In the genomic region with DNA sequence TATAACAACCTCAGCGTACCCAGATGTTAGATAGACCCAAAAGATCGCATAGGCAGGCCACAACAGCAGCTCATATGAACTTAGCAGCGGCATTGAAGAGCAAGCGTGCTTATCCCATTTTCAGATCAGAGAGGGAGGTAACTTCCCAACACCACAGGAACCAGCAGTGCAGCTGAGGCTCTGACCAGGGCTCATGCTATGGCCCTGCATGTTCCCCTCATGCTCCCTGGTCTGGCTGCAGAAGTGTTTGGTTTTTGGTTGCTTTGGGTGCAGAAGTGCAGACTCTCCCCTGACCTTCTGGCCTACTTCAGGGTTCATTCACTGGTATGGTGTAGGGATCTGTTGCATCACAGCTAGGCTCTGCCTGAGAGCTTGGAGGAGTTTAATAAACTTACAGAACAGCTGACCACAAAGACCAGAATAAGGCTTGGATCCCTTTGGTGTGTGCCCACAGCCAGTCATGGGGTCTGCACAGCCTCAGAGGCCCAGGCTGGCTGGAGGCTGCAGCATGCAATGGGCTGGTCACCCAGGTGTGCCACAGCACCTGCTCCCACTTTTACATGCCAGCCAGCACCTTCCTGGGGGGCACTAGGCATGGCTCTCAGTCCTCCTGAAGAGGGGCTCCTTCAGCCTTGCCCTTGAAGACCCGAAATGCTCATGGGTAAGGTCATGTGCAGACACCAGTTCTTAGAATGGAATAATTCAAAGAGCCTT, we compare ENCODE assay signal across 15 cellular contexts.
"Had no signal": no experiment of that assay in that cellular context is flagged by ENCODE, and none has a peak within 500 bp of the region (broad histone marks: within the 10 kb centered on the region; RNA-seq: fewer than 3 reads in every experiment).

No MANE protein-coding gene starts in this region.

- H3K36me3 Mint-ChIP-seq: natural killer cell treated with Interleukin-12 subunit alpha and Interleukin-12 subunit beta and Interleukin-15 and Interleukin-18, amount 100 ng/mL, for 72 hours had no signal

- H3K9me3 ChIP-seq: adrenal gland, left ventricle myocardium inferior, prostate gland, testis had no signal

- DNase-seq: activated CD4-positive, alpha-beta T cell treated with anti-CD3 and anti-CD28 coated beads, Interleukin-2, amount 50 U/mL, for 1 hour; activated naive CD4-positive, alpha-beta T cell treated with anti-CD3 and anti-CD28 coated beads, Interleukin-2, amount 50 U/mL, for 16 hours; hippocampal formation; kidney; left ventricle myocardium inferior; mesendoderm; occipital lobe; stimulated activated naive CD8-positive, alpha-beta T cell treated with anti-CD3 and anti-CD28 coated beads, Interleukin-15, amount 100 ng/mL, for 72 hours; testis had no signal

- H3K4me1 ChIP-seq: adrenal gland, prostate gland, testis had no signal

- H3K27me3 ChIP-seq: adrenal gland, testis had no signal

- H3K27ac Mint-ChIP-seq: activated T-helper 17 cell treated with anti-CD3 and anti-CD28 coated beads, Interleukin-2, amount 50 U/mL, for 72 hours; natural killer cell treated with Interleukin-12 subunit alpha and Interleukin-12 subunit beta and Interleukin-15 and Interleukin-18, amount 100 ng/mL, for 72 hours; stimulated activated naive CD8-positive, alpha-beta T cell treated with anti-CD3 and anti-CD28 coated beads, Interleukin-15, amount 100 ng/mL, for 72 hours had no signal

- H3K4me3 ChIP-seq: adrenal gland, cardiac muscle cell, left ventricle myocardium inferior, prostate gland, testis had no signal

- H3K27ac ChIP-seq: adrenal gland, cardiac muscle cell, left ventricle myocardium inferior, prostate gland, testis had no signal

- FAIRE-seq: kidney had no signal

- H3K9me3 Mint-ChIP-seq: activated T-helper 17 cell treated with anti-CD3 and anti-CD28 coated beads, Interleukin-2, amount 50 U/mL, for 72 hours; natural killer cell treated with Interleukin-12 subunit alpha and Interleukin-12 subunit beta and Interleukin-15 and Interleukin-18, amount 100 ng/mL, for 72 hours; stimulated activated naive CD8-positive, alpha-beta T cell treated with anti-CD3 and anti-CD28 coated beads, Interleukin-15, amount 100 ng/mL, for 72 hours had no signal

- H3K4me1 Mint-ChIP-seq: activated T-helper 17 cell treated with anti-CD3 and anti-CD28 coated beads, Interleukin-2, amount 50 U/mL, for 72 hours; stimulated activated naive CD8-positive, alpha-beta T cell treated with anti-CD3 and anti-CD28 coated beads, Interleukin-15, amount 100 ng/mL, for 72 hours had no signal

- ATAC-seq: activated CD4-positive, CD25-positive, alpha-beta regulatory T cell treated with anti-CD3 and anti-CD28 coated beads, Interleukin-2, amount 50 U/mL, for 24 hours; activated T-helper 17 cell treated with anti-CD3 and anti-CD28 coated beads, Interleukin-2, amount 50 U/mL, for 72 hours; natural killer cell treated with Interleukin-12 subunit alpha and Interleukin-12 subunit beta and Interleukin-15 and Interleukin-18, amount 100 ng/mL, for 72 hours; stimulated activated naive CD8-positive, alpha-beta T cell treated with anti-CD3 and anti-CD28 coated beads, Interleukin-15, amount 100 ng/mL, for 72 hours had no signal

- H3K36me3 ChIP-seq: adrenal gland, cardiac muscle cell, left ventricle myocardium inferior, prostate gland had no signal

- H3K4me3 Mint-ChIP-seq: activated T-helper 17 cell treated with anti-CD3 and anti-CD28 coated beads, Interleukin-2, amount 50 U/mL, for 72 hours; natural killer cell treated with Interleukin-12 subunit alpha and Interleukin-12 subunit beta and Interleukin-15 and Interleukin-18, amount 100 ng/mL, for 72 hours; stimulated activated naive CD8-positive, alpha-beta T cell treated with anti-CD3 and anti-CD28 coated beads, Interleukin-15, amount 100 ng/mL, for 72 hours had no signal
